22 cellular contexts compared by ENCODE assay signal in the genomic region with DNA sequence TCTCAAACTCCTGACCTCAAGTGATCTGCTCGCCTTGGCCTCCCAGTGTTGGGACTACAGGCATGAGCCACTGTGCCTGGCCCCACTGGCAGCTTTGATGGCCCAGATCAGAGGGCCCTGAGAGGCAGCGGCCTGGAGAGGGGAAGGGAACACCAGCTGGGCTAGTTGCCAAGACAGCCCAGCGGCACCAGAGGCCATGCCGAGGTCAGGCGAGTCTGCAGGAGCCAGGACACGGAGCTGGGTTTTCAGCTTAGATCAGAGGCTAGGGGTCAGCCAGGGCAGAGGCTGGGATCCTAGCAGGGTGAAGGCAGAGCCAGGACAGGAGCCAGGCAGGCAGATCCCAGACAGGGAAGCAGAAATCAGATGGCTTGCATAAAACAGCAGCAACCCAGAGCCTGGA.
DNase-seq lines count a peak whose midpoint lies in the region; TF ChIP-seq lines count a peak whose summit lies in the region.
"Had no signal": no experiment of that assay in that cellular context is flagged by ENCODE, and none has a peak within 500 bp of the region (broad histone marks: within the 10 kb centered on the region; RNA-seq: fewer than 3 reads in every experiment).

No MANE protein-coding gene starts in this region.

- no peak overlapping the region for H4K12ac ChIP-seq in trophoblast cell (ENCODE audit: low read depth, low read length)

- peak overlapping the region; percentile 19 for H3K27ac ChIP-seq in left ventricle myocardium inferior (replicated peaks)
- H3K27ac ChIP-seq in stomach: no peak overlapping the region
- no peak overlapping the region for H3K27ac ChIP-seq in trophoblast cell (ENCODE audit: low read depth, low read length)
- H3K27ac ChIP-seq: heart right ventricle, suprapubic skin, vagina had no signal

- no peaks in the 10 kb centered on the region for H3K9me3 ChIP-seq in NT2/D1 (ENCODE audit: insufficient read depth, low read length)
- peaks cover 4% of the 10 kb centered on the region for H3K9me3 ChIP-seq in left ventricle myocardium inferior (replicated peaks)
- no peaks in the 10 kb centered on the region for H3K9me3 ChIP-seq in stomach
- peaks cover 3% of the 10 kb centered on the region for H3K9me3 ChIP-seq in trophoblast cell (ENCODE audit: insufficient read depth, low read depth, low read length)
- H3K9me3 ChIP-seq: suprapubic skin, vagina had no signal

- H2AFZ ChIP-seq in trophoblast cell (ENCODE audit: insufficient read depth, low read length, poor library complexity): no peak overlapping the region

- H4K8ac ChIP-seq in trophoblast cell (ENCODE audit: low read depth, low read length): no peak overlapping the region

- H3K27me3 ChIP-seq in NT2/D1 (ENCODE audit: insufficient read depth, insufficient read length) (no peaks in the 10 kb centered on the region), left ventricle myocardium inferior (ENCODE audit: low read depth) (no peaks in the 10 kb centered on the region), stomach (peaks cover 0 to 20% (median 0%) of the 10 kb centered on the region in 3 donors), trophoblast cell (ENCODE audit: insufficient read depth, low read length) (no peaks in the 10 kb centered on the region)
- H3K27me3 ChIP-seq: heart right ventricle, vagina had no signal

- no peak overlapping the region for H4K91ac ChIP-seq in trophoblast cell (ENCODE audit: low read depth, low read length)

- intact Hi-C loops in left ventricle myocardium inferior (cut with micrococcal nuclease) (no loop called here), stomach (cut with DNase I; ENCODE audit: low total_unique reads) (no loop called here)

- no peak for TF ChIP-seq EP300 in stomach (IDR thresholded peaks at IDR 0.05)

- H3K79me1 ChIP-seq in trophoblast cell (ENCODE audit: low read length): no peaks in the 10 kb centered on the region

- H3K36me3 ChIP-seq in NT2/D1 (ENCODE audit: insufficient read depth, insufficient read length, low read length) (peaks cover 5% of the 10 kb centered on the region), left ventricle myocardium inferior (no peaks in the 10 kb centered on the region), stomach (no peaks in the 10 kb centered on the region), trophoblast cell (ENCODE audit: control insufficient read depth in 1 of 2, insufficient read depth in 2 of 2, low read length in 2 of 2) (peaks cover 10 to 16% of the 10 kb centered on the region in 2 experiments)
- H3K36me3 ChIP-seq: heart right ventricle, spleen, suprapubic skin, vagina had no signal

- H2BK120ac ChIP-seq in trophoblast cell (ENCODE audit: insufficient read depth, low read length, poor library complexity): no peak overlapping the region

- no peak overlapping the region for H3K4me2 ChIP-seq in trophoblast cell (ENCODE audit: low read length)

- peak overlapping the region; percentile 10 for H3K9ac ChIP-seq in NT2/D1 (ENCODE audit: insufficient read length, low read depth)
- H3K9ac ChIP-seq in trophoblast cell (ENCODE audit: low read length): no peak overlapping the region

- H3K4me3 ChIP-seq in NT2/D1 (ENCODE audit: insufficient read length, low read depth) (no peak overlapping the region), left ventricle myocardium inferior (no peak overlapping the region), stomach (no peak overlapping the region), trophoblast cell (ENCODE audit: low read depth, low read length) (no peak overlapping the region)
- H3K4me3 ChIP-seq: heart right ventricle, spleen, suprapubic skin, vagina had no signal

- H2AK5ac ChIP-seq in trophoblast cell (ENCODE audit: low read length): no peak overlapping the region

- no peak overlapping the region for H3K4ac ChIP-seq in trophoblast cell (ENCODE audit: low read depth, low read length)

- DNase-seq in HuH-7.5 (ENCODE audit: low spot score): peak; percentile 81
- no peak for DNase-seq in NT2/D1 (ENCODE audit: low read depth, low spot score)
- peak; percentile 40 for DNase-seq in left ventricle myocardium inferior
- DNase-seq in stomach: peak; percentile 40
- DNase-seq in trophoblast cell: no peak
- no peak for DNase-seq in NCI-H345 (lab: John Stamatoyannopoulos, UW)
- DNase-seq in NCI-H1092 (lab: John Stamatoyannopoulos, UW): no peak
- DNase-seq: activated CD4-positive, alpha-beta memory T cell treated with anti-CD3 and anti-CD28 coated beads, Interleukin-2, amount 10 ng/mL, durations not matched to agents 7 days and 5 days; activated CD4-positive, CD25-positive, alpha-beta regulatory T cell treated with anti-CD3 and anti-CD28 coated beads, Interleukin-2, amount 50 U/mL, for 72 hours; activated naive CD8-positive, alpha-beta T cell treated with anti-CD3 and anti-CD28 coated beads, Interleukin-2, amount 10 ng/mL, durations not matched to agents 7 days and 5 days; EL; left colon; naive B cell; NCI-H2171 treated with DMSO at 0.1 percent for 48 hours; NCI-H69; occipital lobe; SHP77; spleen; stimulated activated CD4-positive, alpha-beta T cell treated with anti-CD3 and anti-CD28 coated beads, Interleukin-2, amount 100 ng/mL, for 48 hours had no signal

- H2BK12ac ChIP-seq in trophoblast cell (ENCODE audit: low read length): no peak overlapping the region

- no peak for TF ChIP-seq CTCF in left ventricle myocardium inferior (IDR thresholded peaks at IDR 0.05; ENCODE audit: borderline replicate concordance)
- no peak for TF ChIP-seq CTCF in stomach (IDR thresholded peaks at IDR 0.05)

- H3K23ac ChIP-seq in trophoblast cell (ENCODE audit: low read length): no peak overlapping the region

- TF ChIP-seq POLR2A in stomach (IDR thresholded peaks at IDR 0.05): no peak

- H2BK5ac ChIP-seq in trophoblast cell (ENCODE audit: low read depth, low read length, poor library complexity): no peak overlapping the region

- 29 to 70% (median 35%) methylated on average over 3 to 6 of the region's 6 CpGs for WGBS in stomach, 5 donors
- WGBS in trophoblast cell (ENCODE audit: extremely low coverage, insufficient coverage, insufficient read length): no CpG with 5 or more reads among the region's 6 CpGs

- H3K14ac ChIP-seq in trophoblast cell (ENCODE audit: low read length): no peak overlapping the region

- no peaks in the 10 kb centered on the region for H3K79me2 ChIP-seq in trophoblast cell (ENCODE audit: control insufficient read depth, insufficient read depth, low read length, poor library complexity)

- H3K18ac ChIP-seq in trophoblast cell (ENCODE audit: low read length): no peak overlapping the region

- H3K4me1 ChIP-seq in NT2/D1 (ENCODE audit: insufficient read depth, insufficient read length) (peaks cover 9% of the 10 kb centered on the region), left ventricle myocardium inferior (peaks cover 17% of the 10 kb centered on the region), stomach (peaks cover 0 to 17% (median 7%) of the 10 kb centered on the region in 4 donors), trophoblast cell (ENCODE audit: control insufficient read depth in 1 of 2, insufficient read depth in 2 of 2, low read length in 2 of 2) (peaks cover 2 to 3% of the 10 kb centered on the region in 2 experiments)
- H3K4me1 ChIP-seq: vagina had no signal

Comparison
In these comparisons a context has a peak if more than half of its experiments do, and no peak if none do; other contexts are left out.
1. DNase-seq: peak in HuH-7.5 (single experiment), left ventricle myocardium inferior (single experiment) and stomach (single experiment); none in NT2/D1 (single experiment), trophoblast cell (0 of 2), NCI-H345 (single experiment) and NCI-H1092 (single experiment).